ENCODE assay signal across 26 cellular contexts in genomic region chr20:56690531-56691175, GRCh38.
DNase-seq lines count a peak whose midpoint lies in the region; ATAC-seq and TF ChIP-seq lines count a peak whose summit lies in the region.
"Had no signal": no experiment of that assay in that cellular context is flagged by ENCODE, and none has a peak within 500 bp of the region (broad histone marks: within the 10 kb centered on the region; RNA-seq: fewer than 3 reads in every experiment).

No MANE protein-coding gene starts in this region.

- intact Hi-C loops in breast epithelium (cut with DNase I; ENCODE audit: low total_unique reads): no loop called here

- H3K9me2 ChIP-seq in DOHH2 (replicated peaks; ENCODE audit: control insufficient read depth, low read length): no peaks in the 10 kb centered on the region

- no peak for ATAC-seq in HG02610 (IDR thresholded peaks at IDR 0.05; ENCODE audit: unreplicated experiment)
- no peak for ATAC-seq in HG03432 (IDR thresholded peaks at IDR 0.05; ENCODE audit: unreplicated experiment)
- ATAC-seq: activated CD4-positive, alpha-beta T cell treated with anti-CD3 and anti-CD28 coated beads for 36 hours; activated CD8-positive, alpha-beta T cell treated with anti-CD3 and anti-CD28 coated beads, Interleukin-2, amount 10 ng/mL, durations not matched to agents 7 days and 5 days; naive thymus-derived CD4-positive, alpha-beta T cell; Right ventricle myocardium inferior; SK-N-SH treated with all-trans-retinoic acid at 6 μM for 48 hours had no signal

- peak overlapping the region; percentile 36 for H3K27ac Mint-ChIP-seq in neural progenitor cell
- H3K27ac Mint-ChIP-seq: activated CD4-positive, alpha-beta T cell treated with anti-CD3 and anti-CD28 coated beads for 36 hours; activated CD8-positive, alpha-beta T cell treated with anti-CD3 and anti-CD28 coated beads, Interleukin-2, amount 10 ng/mL, durations not matched to agents 7 days and 5 days; activated naive CD8-positive, alpha-beta T cell treated with anti-CD3 and anti-CD28 coated beads for 36 hours; CD4-positive, CD25-positive, alpha-beta regulatory T cell; mesothelial cell of epicardium; naive thymus-derived CD4-positive, alpha-beta T cell; stimulated activated naive CD8-positive, alpha-beta T cell treated with anti-CD3 and anti-CD28 coated beads, Interleukin-15, Interleukin-2, amounts not matched to agents 100 ng/mL and 50 ng/mL, for 24 hours had no signal

- H4K20me1 ChIP-seq in DOHH2 (ENCODE audit: control insufficient read depth, insufficient read depth, low read depth, low read length) (no peaks in the 10 kb centered on the region), neural progenitor cell (ENCODE audit: low read depth) (no peaks in the 10 kb centered on the region)

- no peaks in the 10 kb centered on the region for H3K36me3 ChIP-seq in DOHH2 (ENCODE audit: control insufficient read depth, low read length)
- H3K36me3 ChIP-seq in breast epithelium: no peaks in the 10 kb centered on the region
- H3K36me3 ChIP-seq in neural progenitor cell: no peaks in the 10 kb centered on the region
- H3K36me3 ChIP-seq: left ventricle myocardium inferior had no signal

- no peaks in the 10 kb centered on the region for H3K9me3 Mint-ChIP-seq in neural progenitor cell
- H3K9me3 Mint-ChIP-seq: activated naive CD8-positive, alpha-beta T cell treated with anti-CD3 and anti-CD28 coated beads for 36 hours; central memory CD8-positive, alpha-beta T cell; mesothelial cell of epicardium; stimulated activated naive CD8-positive, alpha-beta T cell treated with anti-CD3 and anti-CD28 coated beads, Interleukin-15, Interleukin-2, amounts not matched to agents 100 ng/mL and 50 ng/mL, for 24 hours had no signal

- no peak for TF ChIP-seq CTCF in DOHH2 (IDR thresholded peaks at IDR 0.05; ENCODE audit: low read depth, low read length, poor library complexity, severe bottlenecking)
- TF ChIP-seq CTCF in breast epithelium (IDR thresholded peaks at IDR 0.05): no peak
- TF ChIP-seq CTCF in neural progenitor cell (IDR thresholded peaks at IDR 0.05): no peak

- peak; percentile 63 for DNase-seq in NCI-H526 treated with DMSO at 0.1 percent for 48 hours (lab: John Stamatoyannopoulos, UW)
- DNase-seq in breast epithelium (ENCODE audit: low spot score in 2 of 2): no peak
- DNase-seq in neural progenitor cell (ENCODE audit: low spot score): no peak
- no peak for DNase-seq in G401 (ENCODE audit: low spot score)
- DNase-seq in hypothalamus (lab: John Stamatoyannopoulos, UW): no peak
- DNase-seq: activated CD4-positive, alpha-beta T cell treated with anti-CD3 and anti-CD28 coated beads for 36 hours; activated CD8-positive, alpha-beta T cell treated with anti-CD3 and anti-CD28 coated beads, Interleukin-2, amount 10 ng/mL, durations not matched to agents 7 days and 5 days; activated effector memory CD4-positive, alpha-beta T cell treated with anti-CD3 and anti-CD28 coated beads, Interleukin-2, amount 50 U/mL, for 16 hours; activated naive CD8-positive, alpha-beta T cell treated with anti-CD3 and anti-CD28 coated beads for 36 hours; CD4-positive, CD25-positive, alpha-beta regulatory T cell; hippocampal formation; left ventricle myocardium inferior; naive thymus-derived CD4-positive, alpha-beta T cell; NCI-H1694; NCI-H748 treated with DMSO at 0.1 percent for 48 hours; occipital lobe; T-helper 2 cell had no signal

- no peak overlapping the region for H3K9ac ChIP-seq in neural progenitor cell
- H3K9ac ChIP-seq: KMS-11 had no signal

- no peaks in the 10 kb centered on the region for H3K36me3 Mint-ChIP-seq in neural progenitor cell
- H3K36me3 Mint-ChIP-seq: activated naive CD8-positive, alpha-beta T cell treated with anti-CD3 and anti-CD28 coated beads for 36 hours; CD4-positive, CD25-positive, alpha-beta regulatory T cell; mesothelial cell of epicardium; naive thymus-derived CD4-positive, alpha-beta T cell had no signal

- H3K27me3 ChIP-seq in DOHH2 (ENCODE audit: control insufficient read depth, low read length) (0 out of 2 replicates have a peak, but pooled peaks cover 2% of the 10 kb centered on the region), breast epithelium (no peaks in the 10 kb centered on the region), neural progenitor cell (no peaks in the 10 kb centered on the region)

- H3K4me3 ChIP-seq in DOHH2 (ENCODE audit: low read length): peak overlapping the region; percentile 49
- H3K4me3 ChIP-seq in breast epithelium: no peak overlapping the region
- H3K4me3 ChIP-seq in neural progenitor cell: no peak overlapping the region
- H3K4me3 ChIP-seq: left ventricle myocardium inferior had no signal

- H3K27ac ChIP-seq in DOHH2 (ENCODE audit: low read depth, low read length) (peak overlapping the region; percentile 64), breast epithelium (peak overlapping the region; percentile 84 to 87), neural progenitor cell (no peak overlapping the region)
- H3K27ac ChIP-seq: KMS-11, left ventricle myocardium inferior had no signal

- H2AFZ ChIP-seq in neural progenitor cell (replicated peaks): no peak overlapping the region

- in situ Hi-C loops in G401 (cut with HindIII; ENCODE audit: low sequenced_read_pairs): no loop called here

- TF ChIP-seq POLR2A in breast epithelium (IDR thresholded peaks at IDR 0.05): no peak

- H3F3A ChIP-seq in DOHH2 (ENCODE audit: control insufficient read depth, insufficient read depth) (0 out of 2 replicates have a peak, but pooled peaks cover 3% of the 10 kb centered on the region), neural progenitor cell (ENCODE audit: low read depth) (no peaks in the 10 kb centered on the region)

- H3K9me3 ChIP-seq in DOHH2 (ENCODE audit: control insufficient read depth, insufficient read depth, low read length): no peaks in the 10 kb centered on the region
- no peaks in the 10 kb centered on the region for H3K9me3 ChIP-seq in breast epithelium
- H3K9me3 ChIP-seq in neural progenitor cell (ENCODE audit: low read depth): no peaks in the 10 kb centered on the region
- H3K9me3 ChIP-seq: left ventricle myocardium inferior had no signal

- H3K4me1 ChIP-seq in DOHH2 (ENCODE audit: control insufficient read depth, low read length) (peaks cover 22% of the 10 kb centered on the region), breast epithelium (peaks cover 11 to 15% of the 10 kb centered on the region in 2 donors), neural progenitor cell (no peaks in the 10 kb centered on the region)
- H3K4me1 ChIP-seq: left ventricle myocardium inferior had no signal

- H3K27me3 Mint-ChIP-seq in neural progenitor cell (ENCODE audit: insufficient read depth, low read depth): peaks cover 9% of the 10 kb centered on the region

- H3K79me2 ChIP-seq in DOHH2 (ENCODE audit: control insufficient read depth, low read length) (no peaks in the 10 kb centered on the region), neural progenitor cell (ENCODE audit: low read depth) (no peaks in the 10 kb centered on the region)

- peaks cover 4% of the 10 kb centered on the region for H3K4me1 Mint-ChIP-seq in neural progenitor cell
- H3K4me1 Mint-ChIP-seq: activated CD4-positive, alpha-beta T cell treated with anti-CD3 and anti-CD28 coated beads for 36 hours; activated naive CD8-positive, alpha-beta T cell treated with anti-CD3 and anti-CD28 coated beads for 36 hours; central memory CD8-positive, alpha-beta T cell had no signal

- no peak overlapping the region for H3K4me3 Mint-ChIP-seq in neural progenitor cell
- H3K4me3 Mint-ChIP-seq: activated CD4-positive, alpha-beta T cell treated with anti-CD3 and anti-CD28 coated beads for 36 hours; activated CD8-positive, alpha-beta T cell treated with anti-CD3 and anti-CD28 coated beads, Interleukin-2, amount 10 ng/mL, durations not matched to agents 7 days and 5 days; activated naive CD8-positive, alpha-beta T cell treated with anti-CD3 and anti-CD28 coated beads for 36 hours; CD4-positive, CD25-positive, alpha-beta regulatory T cell; central memory CD8-positive, alpha-beta T cell; mesothelial cell of epicardium; naive thymus-derived CD4-positive, alpha-beta T cell; stimulated activated naive CD8-positive, alpha-beta T cell treated with anti-CD3 and anti-CD28 coated beads, Interleukin-15, Interleukin-2, amounts not matched to agents 100 ng/mL and 50 ng/mL, for 24 hours had no signal

- H3K4me2 ChIP-seq in DOHH2 (ENCODE audit: low read length) (peak overlapping the region; percentile 59), neural progenitor cell (no peak overlapping the region)
- H3K4me2 ChIP-seq: KMS-11 had no signal
